Comparison of ENCODE assay signal across 15 cellular contexts in genomic region chr2:231932711-231932970, GRCh38. TPM values are rescaled to one million over a fixed set of nuclear protein-coding genes. Genes with fewer than 3 reads are reported as not detected.
DNase-seq lines count a peak whose midpoint lies in the region; ATAC-seq, FAIRE-seq and TF ChIP-seq lines count a peak whose summit lies in the region.
"Had no signal": no experiment of that assay in that cellular context is flagged by ENCODE, and none has a peak within 500 bp of the region (broad histone marks: within the 10 kb centered on the region; RNA-seq: fewer than 3 reads in every experiment).

No MANE protein-coding gene starts in this region.

- intact Hi-C loops in activated T-helper 2 cell treated with anti-CD3 and anti-CD28 coated beads, Interferon-gamma antibody, Interleukin-2, Interleukin-4, amounts not matched to agents 10 μg/mL and 5 μg/mL and 100 μg/mL, durations not matched to agents 14 hours and 24 hours and 36 hours (cut with micrococcal nuclease) = no loop called here
- intact Hi-C loops in kidney (cut with DNase I) = no loop called here

- no peaks in the 10 kb centered on the region for H3K4me1 ChIP-seq in kidney (ENCODE audit: control insufficient read depth in 1 of 2, insufficient read depth in 1 of 2, low read depth in 1 of 2, low read length in 2 of 2)

- DNase-seq in AG08396 (ENCODE audit: low spot score) (peak; percentile 7), HT1080 (ENCODE audit: low read depth) (peak; percentile 18), myocyte (ENCODE audit: low read depth) (peak; percentile 86), chondrocyte (ENCODE audit: low spot score) (no peak), kidney (no peak)
- DNase-seq in activated T-helper 2 cell treated with anti-CD3 and anti-CD28 coated beads, Interferon-gamma antibody, Interleukin-2, Interleukin-4, amounts not matched to agents 10 μg/mL and 5 μg/mL and 100 μg/mL, durations not matched to agents 14 hours and 24 hours and 36 hours (ENCODE audit: low spot score) = peak; percentile 2
- DNase-seq in activated T-cell treated with anti-CD3 and anti-CD28 coated beads, Interleukin-2, amount 50 U/mL, for 72 hours = no peak
- DNase-seq: HFFc6, NCI-H1048, NCI-H146 had no signal

- no peak overlapping the region for H3K27ac ChIP-seq in kidney (ENCODE audit: low read depth in 2 of 2, low read length in 2 of 2)
- H3K27ac ChIP-seq: HL-60 had no signal

- H3K9me3 Mint-ChIP-seq in activated T-helper 2 cell treated with anti-CD3 and anti-CD28 coated beads, Interferon-gamma antibody, Interleukin-2, Interleukin-4, amounts not matched to agents 10 μg/mL and 5 μg/mL and 100 μg/mL, durations not matched to agents 14 hours and 24 hours and 36 hours = no peaks in the 10 kb centered on the region
- no peaks in the 10 kb centered on the region for H3K9me3 Mint-ChIP-seq in activated T-cell treated with anti-CD3 and anti-CD28 coated beads, Interleukin-2, amount 50 U/mL, for 72 hours
- no peaks in the 10 kb centered on the region for H3K9me3 Mint-ChIP-seq in chondrocyte (ENCODE audit: low read depth)
- H3K9me3 Mint-ChIP-seq: HFFc6 had no signal

- H3K4me3 Mint-ChIP-seq in activated T-helper 2 cell treated with anti-CD3 and anti-CD28 coated beads, Interferon-gamma antibody, Interleukin-2, Interleukin-4, amounts not matched to agents 10 μg/mL and 5 μg/mL and 100 μg/mL, durations not matched to agents 14 hours and 24 hours and 36 hours (ENCODE audit: low read depth) = no peak overlapping the region
- H3K4me3 Mint-ChIP-seq in activated T-cell treated with anti-CD3 and anti-CD28 coated beads, Interleukin-2, amount 50 U/mL, for 72 hours = no peak overlapping the region
- no peak overlapping the region for H3K4me3 Mint-ChIP-seq in chondrocyte (ENCODE audit: unreplicated experiment)
- H3K4me3 Mint-ChIP-seq: CD14-positive monocyte, HFFc6 had no signal

- no peaks in the 10 kb centered on the region for H3K36me3 Mint-ChIP-seq in activated T-helper 2 cell treated with anti-CD3 and anti-CD28 coated beads, Interferon-gamma antibody, Interleukin-2, Interleukin-4, amounts not matched to agents 10 μg/mL and 5 μg/mL and 100 μg/mL, durations not matched to agents 14 hours and 24 hours and 36 hours (ENCODE audit: low read depth)
- H3K36me3 Mint-ChIP-seq in activated T-cell treated with anti-CD3 and anti-CD28 coated beads, Interleukin-2, amount 50 U/mL, for 72 hours (ENCODE audit: insufficient read depth in 2 of 2) = no peaks in the 10 kb centered on the region
- H3K36me3 Mint-ChIP-seq in chondrocyte (ENCODE audit: low read depth) = no peaks in the 10 kb centered on the region
- H3K36me3 Mint-ChIP-seq: CD14-positive monocyte had no signal

- TF ChIP-seq CTCF in chondrocyte (IDR thresholded peaks at IDR 0.05) = no peak
- no peak for TF ChIP-seq CTCF in kidney (IDR thresholded peaks at IDR 0.05; ENCODE audit: borderline replicate concordance, extremely low read depth, insufficient read depth)

- peaks cover 27% of the 10 kb centered on the region for H3K27me3 Mint-ChIP-seq in activated T-helper 2 cell treated with anti-CD3 and anti-CD28 coated beads, Interferon-gamma antibody, Interleukin-2, Interleukin-4, amounts not matched to agents 10 μg/mL and 5 μg/mL and 100 μg/mL, durations not matched to agents 14 hours and 24 hours and 36 hours (ENCODE audit: low read depth)
- peaks cover 28% of the 10 kb centered on the region for H3K27me3 Mint-ChIP-seq in activated T-cell treated with anti-CD3 and anti-CD28 coated beads, Interleukin-2, amount 50 U/mL, for 72 hours (ENCODE audit: low read depth)
- H3K27me3 Mint-ChIP-seq in chondrocyte (ENCODE audit: low read depth) = peaks cover 44% of the 10 kb centered on the region

- no peak overlapping the region for H3K4me3 ChIP-seq in kidney (ENCODE audit: low read length in 2 of 2)

- H3K4me1 Mint-ChIP-seq in activated T-helper 2 cell treated with anti-CD3 and anti-CD28 coated beads, Interferon-gamma antibody, Interleukin-2, Interleukin-4, amounts not matched to agents 10 μg/mL and 5 μg/mL and 100 μg/mL, durations not matched to agents 14 hours and 24 hours and 36 hours (ENCODE audit: low read depth) = no peaks in the 10 kb centered on the region
- peaks cover 14% of the 10 kb centered on the region for H3K4me1 Mint-ChIP-seq in activated T-cell treated with anti-CD3 and anti-CD28 coated beads, Interleukin-2, amount 50 U/mL, for 72 hours (ENCODE audit: low read depth)
- no peaks in the 10 kb centered on the region for H3K4me1 Mint-ChIP-seq in chondrocyte (ENCODE audit: low read depth)
- H3K4me1 Mint-ChIP-seq: CD14-positive monocyte had no signal

- no peaks in the 10 kb centered on the region for H3K36me3 ChIP-seq in kidney (ENCODE audit: control insufficient read depth in 1 of 2, insufficient read depth in 2 of 2, low read length in 2 of 2)

- no peak for FAIRE-seq in kidney (lab: Jason Lieb, UNC)
- FAIRE-seq: A204.1, H54 had no signal

- H3K27ac Mint-ChIP-seq in activated T-helper 2 cell treated with anti-CD3 and anti-CD28 coated beads, Interferon-gamma antibody, Interleukin-2, Interleukin-4, amounts not matched to agents 10 μg/mL and 5 μg/mL and 100 μg/mL, durations not matched to agents 14 hours and 24 hours and 36 hours = no peak overlapping the region
- H3K27ac Mint-ChIP-seq in activated T-cell treated with anti-CD3 and anti-CD28 coated beads, Interleukin-2, amount 50 U/mL, for 72 hours = no peak overlapping the region
- H3K27ac Mint-ChIP-seq in chondrocyte (ENCODE audit: unreplicated experiment) = no peak overlapping the region
- H3K27ac Mint-ChIP-seq: CD14-positive monocyte, HFFc6 had no signal

- no peaks in the 10 kb centered on the region for H3K9me3 ChIP-seq in kidney (ENCODE audit: control insufficient read depth in 1 of 2, low read length in 2 of 2)

- no peak for ATAC-seq in GM21737 (IDR thresholded peaks at IDR 0.05; ENCODE audit: unreplicated experiment)
- ATAC-seq in activated T-cell treated with anti-CD3 and anti-CD28 coated beads, Interleukin-2, amount 50 U/mL, for 72 hours (replicated peaks in 1 of 2) = no peak

- H3K9ac ChIP-seq in kidney (ENCODE audit: low read length in 2 of 2) = no peak overlapping the region

RNA-seq across cellular contexts. Expression of gene NPPC, which starts 6.4 kb away (rescaled TPM):
- total RNA-seq in HT1080 (2014; rRNA removed; shearing (Covaris generic)) = not detected in 2 replicates
- not detected in 2 replicates for polyA plus RNA-seq in HT1080 (2015; cell fraction: cytosol; rRNA removed)
- not detected in 2 replicates for polyA plus RNA-seq in HT1080 (2015; cell fraction: nucleus; rRNA removed)
- total RNA-seq in activated T-helper 2 cell treated with anti-CD3 and anti-CD28 coated beads, Interferon-gamma antibody, Interleukin-2, Interleukin-4, amounts not matched to agents 10 μg/mL and 5 μg/mL and 100 μg/mL, durations not matched to agents 14 hours and 24 hours and 36 hours = 0.23 and 0.41 TPM in 2 replicates
- total RNA-seq in myocyte (0.27 TPM in 1 of 2 replicates, not detected in the other), chondrocyte (not detected in 3 replicates), kidney (not detected)
- not detected for polyA plus RNA-seq in myocyte (2012)
- 1 to 10 TPM in 1 of 2 donors, under 1 TPM in 1; 0.58 to 1.1 TPM for total RNA-seq in activated T-cell treated with anti-CD3 and anti-CD28 coated beads, Interleukin-2, amount 50 U/mL, for 72 hours
- polyA plus RNA-seq in kidney (ENCODE audit: insufficient read depth, low read depth, low replicate concordance) = not detected
- total RNA-seq: HFFc6 had no signal
- polyA plus RNA-seq: CD14-positive monocyte had no signal

RNA-seq across cellular contexts. Expression of gene DIS3L2, which starts 28.9 kb away (rescaled TPM):
- 25.7 and 26.2 TPM in 2 replicates for total RNA-seq in HT1080 (2014; rRNA removed; shearing (Covaris generic))
- polyA plus RNA-seq in HT1080 (2015; cell fraction: cytosol; rRNA removed) = 15.3 TPM in 2 replicates
- polyA plus RNA-seq in HT1080 (2015; cell fraction: nucleus; rRNA removed) = 47.2 and 56.4 TPM in 2 replicates
- total RNA-seq in activated T-helper 2 cell treated with anti-CD3 and anti-CD28 coated beads, Interferon-gamma antibody, Interleukin-2, Interleukin-4, amounts not matched to agents 10 μg/mL and 5 μg/mL and 100 μg/mL, durations not matched to agents 14 hours and 24 hours and 36 hours = 30.2 and 33.5 TPM in 2 replicates
- total RNA-seq in myocyte (20.5 and 34.5 TPM in 2 replicates), chondrocyte (17.5 to 29.4 TPM (median 18.3 TPM) in 3 replicates), kidney (47.7 TPM)
- 12.5 TPM for polyA plus RNA-seq in myocyte (2012)
- 10 to 100 TPM; 28.8 to 38.3 TPM for total RNA-seq in activated T-cell treated with anti-CD3 and anti-CD28 coated beads, Interleukin-2, amount 50 U/mL, for 72 hours
- polyA plus RNA-seq in kidney (ENCODE audit: insufficient read depth, low read depth, low replicate concordance) = 12.3 TPM

Comparison
In these comparisons a context has a peak if more than half of its experiments do, and no peak if none do; other contexts are left out.
1. DNase-seq: peak in AG08396 (single experiment), HT1080 (single experiment), activated T-helper 2 cell treated with anti-CD3 and anti-CD28 coated beads, Interferon-gamma antibody, Interleukin-2, Interleukin-4, amounts not matched to agents 10 μg/mL and 5 μg/mL and 100 μg/mL, durations not matched to agents 14 hours and 24 hours and 36 hours (single experiment) and myocyte (single experiment); none in activated T-cell treated with anti-CD3 and anti-CD28 coated beads, Interleukin-2, amount 50 U/mL, for 72 hours (0 of 2), chondrocyte (single experiment) and kidney (single experiment).